16 cellular contexts compared by ENCODE assay signal in the genomic region with DNA sequence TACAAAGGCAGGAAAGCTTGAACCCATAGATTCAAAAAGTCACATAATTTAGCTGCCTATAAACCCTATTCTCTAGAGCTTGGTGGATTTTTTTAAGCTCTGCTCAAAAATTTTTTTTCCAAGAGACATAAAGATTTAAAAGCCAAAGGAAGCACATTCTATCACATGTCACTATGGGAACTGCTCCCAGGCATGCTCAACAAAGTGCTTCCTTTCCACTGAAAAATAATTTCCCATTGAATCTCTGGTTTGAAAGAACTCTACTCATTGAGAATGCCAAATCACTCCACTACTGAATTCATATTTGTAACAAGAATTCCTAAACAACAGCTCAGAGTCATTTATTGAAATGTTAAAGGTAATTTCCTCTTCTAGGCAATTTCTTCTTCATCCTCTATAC.
A peak's percentile ranks its signal among the peaks of the same experiment; 100 is the strongest.
DNase-seq lines count a peak whose midpoint lies in the region; TF ChIP-seq lines count a peak whose summit lies in the region.
"Had no signal": no experiment of that assay in that cellular context is flagged by ENCODE, and none has a peak within 500 bp of the region (broad histone marks: within the 10 kb centered on the region; RNA-seq: fewer than 3 reads in every experiment).

No MANE protein-coding gene starts in this region.

- H3F3A ChIP-seq in neural progenitor cell (ENCODE audit: low read depth) = no peaks in the 10 kb centered on the region

- H3K36me3 ChIP-seq in neural progenitor cell (no peaks in the 10 kb centered on the region), tibial artery (no peaks in the 10 kb centered on the region)

- H3K79me2 ChIP-seq in neural progenitor cell (ENCODE audit: low read depth) = no peaks in the 10 kb centered on the region

- no peaks in the 10 kb centered on the region for H3K9me3 ChIP-seq in neural progenitor cell (ENCODE audit: low read depth)
- H3K9me3 ChIP-seq in tibial artery = no peaks in the 10 kb centered on the region

- H3K4me3 Mint-ChIP-seq in chondrocyte (ENCODE audit: unreplicated experiment) (no peak overlapping the region), neural progenitor cell (no peak overlapping the region), immature natural killer cell (no peak overlapping the region)
- H3K4me3 Mint-ChIP-seq: CD8-positive, alpha-beta T cell; GM23338 had no signal

- peaks cover 4% of the 10 kb centered on the region for H3K9me3 Mint-ChIP-seq in chondrocyte (ENCODE audit: low read depth)
- peaks cover 2% of the 10 kb centered on the region for H3K9me3 Mint-ChIP-seq in neural progenitor cell
- H3K9me3 Mint-ChIP-seq in immature natural killer cell = peaks cover 1 to 18% (median 7%) of the 10 kb centered on the region in 6 donors
- H3K9me3 Mint-ChIP-seq: GM23338 had no signal

- H4K20me1 ChIP-seq in neural progenitor cell (ENCODE audit: low read depth) = no peaks in the 10 kb centered on the region

- H3K27me3 Mint-ChIP-seq in chondrocyte (ENCODE audit: low read depth) (no peaks in the 10 kb centered on the region), neural progenitor cell (ENCODE audit: insufficient read depth, low read depth) (no peaks in the 10 kb centered on the region), immature natural killer cell (ENCODE audit: low read depth in 3 of 3) (peaks cover 0 to 2% (median 0%) of the 10 kb centered on the region in 3 donors)

- H3K27ac Mint-ChIP-seq in chondrocyte (ENCODE audit: unreplicated experiment) = peak overlapping the region; percentile 96
- H3K27ac Mint-ChIP-seq in neural progenitor cell = peak overlapping the region; percentile 72
- H3K27ac Mint-ChIP-seq in immature natural killer cell = no peak overlapping the region
- H3K27ac Mint-ChIP-seq: CD8-positive, alpha-beta T cell; GM23338 had no signal

- H3K36me3 Mint-ChIP-seq in chondrocyte (ENCODE audit: low read depth) (no peaks in the 10 kb centered on the region), neural progenitor cell (no peaks in the 10 kb centered on the region), immature natural killer cell (no peaks in the 10 kb centered on the region)
- H3K36me3 Mint-ChIP-seq: CD8-positive, alpha-beta T cell had no signal

- H2AFZ ChIP-seq in neural progenitor cell (replicated peaks) = no peak overlapping the region
- H2AFZ ChIP-seq: GM23338 had no signal

- H3K27ac ChIP-seq in neural progenitor cell (no peak overlapping the region), tibial artery (peak overlapping the region; percentile 65 to 72)
- H3K27ac ChIP-seq: HL-60 had no signal

- H3K4me1 Mint-ChIP-seq in chondrocyte (ENCODE audit: low read depth) (peaks cover 38% of the 10 kb centered on the region), neural progenitor cell (peaks cover 32% of the 10 kb centered on the region), immature natural killer cell (no peaks in the 10 kb centered on the region)

- DNase-seq in chondrocyte (ENCODE audit: low spot score) (no peak), fibroblast of pulmonary artery (ENCODE audit: low read depth) (peak; percentile 19), neural progenitor cell (ENCODE audit: low spot score) (no peak), tibial artery (no peak), immature natural killer cell (no peak), HT-29 (ENCODE audit: low spot score) (no peak)
- no peak for DNase-seq in stimulated activated CD4-positive, alpha-beta T cell treated with anti-CD3 and anti-CD28 coated beads, Interleukin-2, amount 100 ng/mL, for 24 hours
- DNase-seq: CD8-positive, alpha-beta T cell; GF-D8; KG1; NCI-H1092; NCI-H1694 treated with DMSO at 0.1 percent for 48 hours; NCI-H69; PC-3 had no signal

- no peak overlapping the region for H3K4me3 ChIP-seq in fibroblast of pulmonary artery (replicated peaks; ENCODE audit: low read depth, low read length)
- no peak overlapping the region for H3K4me3 ChIP-seq in neural progenitor cell
- no peak overlapping the region for H3K4me3 ChIP-seq in tibial artery
- H3K4me3 ChIP-seq: GM23338 had no signal

- H3K27me3 ChIP-seq in neural progenitor cell (no peaks in the 10 kb centered on the region), tibial artery (no peaks in the 10 kb centered on the region)

- intact Hi-C loops in tibial artery (cut with DNase I; ENCODE audit: low total_unique reads) = no loop called here

- TF ChIP-seq CTCF in chondrocyte (IDR thresholded peaks at IDR 0.05) (no peak), fibroblast of pulmonary artery (IDR thresholded peaks at IDR 0.05; ENCODE audit: low read length, missing control alignments) (no peak), neural progenitor cell (IDR thresholded peaks at IDR 0.05) (no peak), tibial artery (IDR thresholded peaks at IDR 0.05) (no peak)

- H3K9ac ChIP-seq in neural progenitor cell = no peak overlapping the region

- H3K4me1 ChIP-seq in neural progenitor cell (peaks cover 5% of the 10 kb centered on the region), tibial artery (peaks cover 0 to 42% (median 19%) of the 10 kb centered on the region in 4 donors)

- no peak overlapping the region for H3K4me2 ChIP-seq in neural progenitor cell

Comparison
In these comparisons a context has a peak if more than half of its experiments do, and no peak if none do; other contexts are left out.
1. H3K27ac Mint-ChIP-seq: peak in chondrocyte (single experiment) and neural progenitor cell (single experiment); none in immature natural killer cell (0 of 6).